In the genomic region with DNA sequence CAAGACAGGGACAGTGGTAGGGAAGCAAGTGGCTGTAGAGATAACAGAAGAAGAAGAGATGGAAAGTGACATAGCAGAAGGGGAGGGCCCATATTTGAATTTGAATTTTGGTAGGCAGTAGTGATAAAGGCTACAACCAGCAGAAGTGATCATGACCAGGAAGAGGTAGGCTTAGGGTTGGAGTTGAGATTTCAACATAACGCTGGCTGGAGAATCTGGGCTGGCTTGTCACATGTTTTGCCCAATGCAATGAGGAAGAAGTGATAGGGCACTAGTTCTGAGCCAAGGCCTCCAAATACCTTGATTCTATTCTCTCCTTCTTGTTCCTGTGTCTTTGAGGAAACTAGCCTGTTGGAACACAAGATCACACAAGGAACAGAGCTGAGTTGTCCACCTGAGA, we compare ENCODE assay signal across 18 cellular contexts.
"Had no signal": no experiment of that assay in that cellular context is flagged by ENCODE, and none has a peak within 500 bp of the region (broad histone marks: within the 10 kb centered on the region; RNA-seq: fewer than 3 reads in every experiment).

No MANE protein-coding gene starts in this region.

- ATAC-seq: left lobe of liver; naive thymus-derived CD8-positive, alpha-beta T cell; psoas muscle; T-cell had no signal

- H3K36me3 ChIP-seq: cardiac muscle cell, right atrium auricular region, spleen had no signal

- DNase-seq: activated CD4-positive, alpha-beta memory T cell treated with anti-CD3 and anti-CD28 coated beads for 36 hours; activated CD4-positive, alpha-beta T cell treated with anti-CD3 and anti-CD28 coated beads for 4 hours; activated CD4-positive, CD25-positive, alpha-beta regulatory T cell; activated effector memory CD4-positive, alpha-beta T cell treated with Interleukin-2 at 50 U/mL for 16 hours; activated naive CD4-positive, alpha-beta T cell treated with anti-CD3 and anti-CD28 coated beads for 36 hours; activated T-cell treated with anti-CD3 and anti-CD28 coated beads, Interleukin-2, amount 50 U/mL, for 48 hours; amygdala; naive thymus-derived CD8-positive, alpha-beta T cell; psoas muscle; spleen; stimulated activated CD4-positive, alpha-beta T cell treated with anti-CD3 and anti-CD28 coated beads, Interleukin-4, amount 100 ng/mL, for 1 hour; stimulated activated naive CD4-positive, alpha-beta T cell; T-cell; testis had no signal

- H3K27ac ChIP-seq: cardiac muscle cell, psoas muscle, right atrium auricular region, spleen, testis had no signal

- H3K9me3 ChIP-seq: psoas muscle, right atrium auricular region, testis had no signal

- H3K4me3 ChIP-seq: cardiac muscle cell, lung, psoas muscle, right atrium auricular region, spleen, testis had no signal

- H3K4me1 ChIP-seq: spleen, testis had no signal

- H3K27me3 ChIP-seq: cardiac muscle cell, right atrium auricular region, spleen, testis had no signal
